In genomic region chr9:18891946-18892670, GRCh38 we compare ENCODE assay signal across 28 cellular contexts.
"Had no signal": no experiment of that assay in that cellular context is flagged by ENCODE, and none has a peak within 500 bp of the region (broad histone marks: within the 10 kb centered on the region; RNA-seq: fewer than 3 reads in every experiment).

No MANE protein-coding gene starts in this region.

- DNase-seq: activated B cell treated with CpG ODN at 0.5 μM for 24 hours; activated CD4-positive, alpha-beta T cell treated with anti-CD3 and anti-CD28 coated beads for 48 hours; activated CD4-positive, alpha-beta T cell treated with anti-CD3 and anti-CD28 coated beads, Interleukin-2, amount 50 U/mL, for 1 hour; activated CD4-positive, alpha-beta T cell treated with anti-CD3 and anti-CD28 coated beads, Interleukin-2, amount 50 U/mL, for 48 hours; activated CD8-positive, alpha-beta memory T cell treated with anti-CD3 and anti-CD28 coated beads for 24 hours; activated CD8-positive, alpha-beta T cell treated with anti-CD3 and anti-CD28 coated beads for 36 hours; activated gamma-delta T cell; activated naive CD4-positive, alpha-beta T cell; activated naive CD4-positive, alpha-beta T cell treated with anti-CD3 and anti-CD28 coated beads, Interleukin-2, amount 10 ng/mL, durations not matched to agents 7 days and 5 days; activated naive CD8-positive, alpha-beta T cell treated with anti-CD3 and anti-CD28 coated beads, Interleukin-2, amount 10 ng/mL, durations not matched to agents 7 days and 5 days; activated T-cell treated with anti-CD3 and anti-CD28 coated beads, Interleukin-2, amount 50 U/mL, for 4 hours; amniotic stem cell; anterior cingulate cortex; body of pancreas; caudate nucleus; cerebellar nuclear complex; colonic mucosa; effector CD8-positive, alpha-beta T cell; esophagus squamous epithelium; foreskin fibroblast; T-helper 1 cell; T-helper 17 cell; T1000; WERI-Rb-1 had no signal

- H3K4me3 ChIP-seq: body of pancreas, colonic mucosa, esophagus squamous epithelium had no signal

- ATAC-seq: activated CD4-positive, CD25-positive, alpha-beta regulatory T cell treated with anti-CD3 and anti-CD28 coated beads, Interleukin-2, amount 50 U/mL, for 24 hours; activated CD8-positive, alpha-beta T cell treated with anti-CD3 and anti-CD28 coated beads for 36 hours; activated naive CD4-positive, alpha-beta T cell treated with anti-CD3 and anti-CD28 coated beads, Interleukin-2, amount 50 U/mL, for 72 hours; activated T-cell treated with anti-CD3 and anti-CD28 coated beads, Interleukin-2, amount 50 U/mL, for 4 hours; activated T-helper 17 cell treated with anti-CD3 and anti-CD28 coated beads, Interleukin-2, amount 50 U/mL, for 72 hours; body of pancreas; T-helper 17 cell had no signal

- H3K27ac ChIP-seq: body of pancreas, colonic mucosa, epithelial cell of prostate, esophagus squamous epithelium, WERI-Rb-1 had no signal

- H3K36me3 ChIP-seq: colonic mucosa, WERI-Rb-1 had no signal

- H3K27me3 ChIP-seq: body of pancreas, colonic mucosa, esophagus squamous epithelium had no signal

- H3K9me3 ChIP-seq: colonic mucosa had no signal

- H3K4me1 ChIP-seq: body of pancreas, colonic mucosa had no signal
